8 cellular contexts compared by ENCODE assay signal in the genomic region with DNA sequence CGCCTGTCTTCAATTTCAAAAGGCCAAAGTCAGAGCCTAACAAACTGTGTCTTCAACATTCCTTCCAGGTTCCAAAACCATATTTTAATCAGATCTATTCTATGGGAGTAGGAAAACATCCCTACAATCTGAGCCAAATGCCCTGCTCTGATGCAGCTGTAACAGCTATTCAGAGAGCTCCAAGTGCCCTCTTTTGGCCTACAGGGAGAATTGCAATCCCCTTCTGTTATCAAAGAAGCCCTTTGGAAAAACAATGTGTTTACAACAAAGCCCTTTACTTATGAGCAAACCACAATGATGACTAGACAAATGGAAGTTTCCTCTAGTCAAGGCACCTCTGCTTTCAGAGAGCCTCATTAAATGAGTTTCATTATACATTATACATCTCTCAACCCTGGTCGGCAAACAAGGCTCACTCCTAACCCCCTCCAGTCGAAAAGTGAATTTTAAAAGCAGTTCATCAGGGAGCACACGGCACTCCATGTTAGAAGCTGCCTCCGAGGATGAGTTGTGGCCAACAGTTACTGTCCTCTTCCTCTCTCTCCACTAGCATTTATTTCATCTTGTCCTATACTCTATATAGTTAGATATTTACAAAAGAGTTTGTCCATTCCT. TPM values are rescaled to one million over a fixed set of nuclear protein-coding genes. Genes with fewer than 3 reads are reported as not detected.
A peak's percentile ranks its signal among the peaks of the same experiment; 100 is the strongest.
DNase-seq lines count a peak whose midpoint lies in the region; ATAC-seq, FAIRE-seq and TF ChIP-seq lines count a peak whose summit lies in the region.

No MANE protein-coding gene starts in this region.

- peak; percentile 37 for ATAC-seq in activated T-helper 17 cell treated with anti-CD3 and anti-CD28 coated beads, Interleukin-2, amount 50 U/mL, for 72 hours (replicated peaks)
- ATAC-seq in HG03097 (IDR thresholded peaks at IDR 0.05; ENCODE audit: low FRiP score, unreplicated experiment) = no peak

- H3K4me1 Mint-ChIP-seq in activated T-helper 17 cell treated with anti-CD3 and anti-CD28 coated beads, Interleukin-2, amount 50 U/mL, for 72 hours = no peaks in the 10 kb centered on the region

- H3K4me3 ChIP-seq in hepatocyte (no peak overlapping the region), stomach (no peak overlapping the region)

- H3K4me1 ChIP-seq in hepatocyte (ENCODE audit: insufficient read depth) (no peaks in the 10 kb centered on the region), stomach (peaks cover 0 to 6% (median 2%) of the 10 kb centered on the region in 4 donors)

- FAIRE-seq in GM18507 (lab: Jason Lieb, UNC) = peak; percentile 52

- WGBS in hepatocyte (ENCODE audit: low lambda C conversion rate, missing lambda C conversion rate) = 41% methylated on average over 5 of the region's 5 CpGs
- WGBS in stomach, 5 donors = 42 to 51% (median 45%) methylated on average over 5 of the region's 5 CpGs

- no peak overlapping the region for H2AFZ ChIP-seq in hepatocyte

- peaks cover 20% of the 10 kb centered on the region for H3K27me3 Mint-ChIP-seq in activated T-helper 17 cell treated with anti-CD3 and anti-CD28 coated beads, Interleukin-2, amount 50 U/mL, for 72 hours

- H3K36me3 Mint-ChIP-seq in activated T-helper 17 cell treated with anti-CD3 and anti-CD28 coated beads, Interleukin-2, amount 50 U/mL, for 72 hours (ENCODE audit: low read depth) = no peaks in the 10 kb centered on the region

- H4K20me1 ChIP-seq in hepatocyte (ENCODE audit: insufficient read depth, poor library complexity, severe bottlenecking) = no peaks in the 10 kb centered on the region

- H3K9me3 Mint-ChIP-seq in activated T-helper 17 cell treated with anti-CD3 and anti-CD28 coated beads, Interleukin-2, amount 50 U/mL, for 72 hours = no peaks in the 10 kb centered on the region

- no peak for TF ChIP-seq POLR2A in stomach (IDR thresholded peaks at IDR 0.05)

- H3K9me3 ChIP-seq in hepatocyte (ENCODE audit: low read depth) (no peaks in the 10 kb centered on the region), stomach (no peaks in the 10 kb centered on the region)

- H3K36me3 ChIP-seq in hepatocyte (replicated peaks; ENCODE audit: insufficient read depth, low read depth) (no peaks in the 10 kb centered on the region), stomach (no peaks in the 10 kb centered on the region)

- TF ChIP-seq EP300 in stomach (IDR thresholded peaks at IDR 0.05) = no peak

- DNase-seq in AG20443 (ENCODE audit: low spot score) (peak; percentile 68), GM18507 (ENCODE audit: extremely low spot score, insufficient read length, low read depth) (no peak), NCI-H1092 treated with DMSO at 0.1 percent for 48 hours (lab: John Stamatoyannopoulos, UW) (peak; percentile 23), hepatocyte (ENCODE audit: low spot score) (peak; percentile 75), stomach (no peak)
- no peak for DNase-seq in activated CD4-positive, CD25-positive, alpha-beta regulatory T cell (lab: John Stamatoyannopoulos, UW)

- no peaks in the 10 kb centered on the region for H3K27me3 ChIP-seq in hepatocyte
- H3K27me3 ChIP-seq in stomach = no peaks in the 10 kb centered on the region

- intact Hi-C loops in stomach (cut with DNase I; ENCODE audit: low total_unique reads) = no loop called here

- no peak overlapping the region for H3K27ac Mint-ChIP-seq in activated T-helper 17 cell treated with anti-CD3 and anti-CD28 coated beads, Interleukin-2, amount 50 U/mL, for 72 hours

- no peak overlapping the region for H3K4me2 ChIP-seq in hepatocyte

- H3K27ac ChIP-seq in hepatocyte (no peak overlapping the region), stomach (no peak overlapping the region)

- H3K4me3 Mint-ChIP-seq in activated T-helper 17 cell treated with anti-CD3 and anti-CD28 coated beads, Interleukin-2, amount 50 U/mL, for 72 hours = no peak overlapping the region

- H3K9me2 ChIP-seq in hepatocyte (replicated peaks; ENCODE audit: insufficient read depth) = no peaks in the 10 kb centered on the region

- TF ChIP-seq CTCF in hepatocyte (IDR thresholded peaks at IDR 0.05; ENCODE audit: poor library complexity) (peak; percentile 80), stomach (IDR thresholded peaks at IDR 0.05) (peak in 5 of 7 experiments; percentile 42 to 78 (median 69))

- H3K79me2 ChIP-seq in hepatocyte = no peaks in the 10 kb centered on the region

RNA-seq across cellular contexts. Expression of a gene that starts 42.6 kb away (rescaled TPM):
- not detected for total RNA-seq in activated T-helper 17 cell treated with anti-CD3 and anti-CD28 coated beads, Interleukin-2, amount 50 U/mL, for 72 hours
- total RNA-seq in hepatocyte (not detected in 2 replicates), stomach (1 to 10 TPM in 1 of 5 donors, under 1 TPM in 1, not detected in 3; 0.55 to 1.4 TPM)
- polyA plus RNA-seq in hepatocyte (not detected in 2 replicates), stomach (1 to 10 TPM in 1 of 3 donors, not detected in 2; 1.4 TPM)

Comparison
In these comparisons a context has a peak if more than half of its experiments do, and no peak if none do; other contexts are left out.
1. DNase-seq: peak in AG20443 (single experiment), NCI-H1092 treated with DMSO at 0.1 percent for 48 hours (single experiment) and hepatocyte (single experiment); none in GM18507 (single experiment), stomach (single experiment) and activated CD4-positive, CD25-positive, alpha-beta regulatory T cell (0 of 4).